ENCODE assay signal across 12 cellular contexts in genomic region chr21:43343095-43343991, GRCh38.
DNase-seq lines count a peak whose midpoint lies in the region; ATAC-seq and TF ChIP-seq lines count a peak whose summit lies in the region.
"Had no signal": no experiment of that assay in that cellular context is flagged by ENCODE, and none has a peak within 500 bp of the region (broad histone marks: within the 10 kb centered on the region; RNA-seq: fewer than 3 reads in every experiment).

No MANE protein-coding gene starts in this region.

- no peaks in the 10 kb centered on the region for H3K9me3 ChIP-seq in OCI-LY7 (ENCODE audit: low read length)
- H3K9me3 ChIP-seq in tibial artery = no peaks in the 10 kb centered on the region

- H3K9me2 ChIP-seq in OCI-LY7 (ENCODE audit: insufficient read depth, low read length) = no peaks in the 10 kb centered on the region

- H4K20me1 ChIP-seq in OCI-LY7 (ENCODE audit: insufficient read depth, low read length) = no peaks in the 10 kb centered on the region

- no peaks in the 10 kb centered on the region for H3K79me2 ChIP-seq in OCI-LY7 (ENCODE audit: insufficient read depth, low read depth, low read length)
- H3K79me2 ChIP-seq: parathyroid adenoma had no signal

- no peak overlapping the region for H2AFZ ChIP-seq in OCI-LY7 (ENCODE audit: low read length)
- H2AFZ ChIP-seq: GM23248, parathyroid adenoma had no signal

- DNase-seq in NCI-H2107 treated with DMSO at 0.1 percent for 48 hours (lab: John Stamatoyannopoulos, UW; ENCODE audit: unreplicated experiment) (peak; percentile 54), NCI-H2107 (lab: John Stamatoyannopoulos, UW) (no peak), RPMI8226 (peak; percentile 46), left lobe of liver (ENCODE audit: low spot score) (peak; percentile 71), ureter (ENCODE audit: low spot score) (peak; percentile 76), OCI-LY7 (ENCODE audit: low spot score) (no peak), GF-D8 (lab: John Stamatoyannopoulos, UW) (no peak), tibial artery (no peak)
- DNase-seq: activated CD8-positive, alpha-beta memory T cell treated with anti-CD3 and anti-CD28 coated beads, Interleukin-2, amount 50 U/mL, for 48 hours; anterior cingulate cortex; GM23248 had no signal

- CTCF ChIA-PET in OCI-LY7 (lab: Charles Lee; ENCODE audit: unreplicated experiment) = no interaction called here

- no peak for TF ChIP-seq CTCF in OCI-LY7 (conservative IDR thresholded peaks at IDR 0.05; ENCODE audit: low read length)
- no peak for TF ChIP-seq CTCF in tibial artery (IDR thresholded peaks at IDR 0.05)

- H3K27me3 ChIP-seq in tibial artery = peaks cover 0 to 41% of the 10 kb centered on the region in 2 donors

- no peak overlapping the region for H3K4me2 ChIP-seq in OCI-LY7 (ENCODE audit: low read length)

- H3K4me1 ChIP-seq in OCI-LY7 (ENCODE audit: insufficient read depth, low read length, poor library complexity, severe bottlenecking) (peaks cover 12% of the 10 kb centered on the region), tibial artery (peaks cover 0 to 31% (median 11%) of the 10 kb centered on the region in 4 donors)
- H3K4me1 ChIP-seq: parathyroid adenoma had no signal

- H3K36me3 ChIP-seq in OCI-LY7 (ENCODE audit: insufficient read depth, low read length) (no peaks in the 10 kb centered on the region), tibial artery (no peaks in the 10 kb centered on the region)

- H3K4me3 ChIP-seq in OCI-LY7 (ENCODE audit: low read depth, low read length, poor library complexity, severe bottlenecking) (no peak overlapping the region), tibial artery (no peak overlapping the region)
- H3K4me3 ChIP-seq: GM23248 had no signal

- intact Hi-C loops in OCI-LY7 (cut with micrococcal nuclease; ENCODE audit: unreplicated experiment) = no loop called here
- intact Hi-C loops in tibial artery (cut with DNase I; ENCODE audit: low total_unique reads) = no loop called here

- ATAC-seq in left lobe of liver = peak; percentile 79

- BruUV-seq in OCI-LY7 (replicated peaks; lab: Mats Ljungman, UMichigan) = no TSS peak

- POLR2A ChIA-PET in OCI-LY7 (lab: Charles Lee) = interaction anchor here (0.7 kb wide), 1 partner anchor 32 kb away, joined by 3 read pairs; no protein-coding TSS in a partner anchor

- H3K27ac ChIP-seq in OCI-LY7 (ENCODE audit: low read depth, low read length, poor library complexity, severe bottlenecking) (no peak overlapping the region), tibial artery (no peak overlapping the region)
- H3K27ac ChIP-seq: GM23248, parathyroid adenoma had no signal

Comparison
In these comparisons a context has a peak if more than half of its experiments do, and no peak if none do; other contexts are left out.
1. DNase-seq: peak in NCI-H2107 treated with DMSO at 0.1 percent for 48 hours (single experiment), RPMI8226 (single experiment), left lobe of liver (single experiment) and ureter (single experiment); none in NCI-H2107 (single experiment), OCI-LY7 (single experiment), GF-D8 (single experiment) and tibial artery (0 of 2).